2 cellular contexts compared by ENCODE assay signal in genomic region chr2:21024722-21025389, GRCh38.
TF ChIP-seq lines count a peak whose summit lies in the region.

No MANE protein-coding gene starts in this region.

TF ChIP-seq in A549, 52 proteins besides CTCF, POLR2A, EP300 and RAD21:
- TF ChIP-seq, protein P1, sequence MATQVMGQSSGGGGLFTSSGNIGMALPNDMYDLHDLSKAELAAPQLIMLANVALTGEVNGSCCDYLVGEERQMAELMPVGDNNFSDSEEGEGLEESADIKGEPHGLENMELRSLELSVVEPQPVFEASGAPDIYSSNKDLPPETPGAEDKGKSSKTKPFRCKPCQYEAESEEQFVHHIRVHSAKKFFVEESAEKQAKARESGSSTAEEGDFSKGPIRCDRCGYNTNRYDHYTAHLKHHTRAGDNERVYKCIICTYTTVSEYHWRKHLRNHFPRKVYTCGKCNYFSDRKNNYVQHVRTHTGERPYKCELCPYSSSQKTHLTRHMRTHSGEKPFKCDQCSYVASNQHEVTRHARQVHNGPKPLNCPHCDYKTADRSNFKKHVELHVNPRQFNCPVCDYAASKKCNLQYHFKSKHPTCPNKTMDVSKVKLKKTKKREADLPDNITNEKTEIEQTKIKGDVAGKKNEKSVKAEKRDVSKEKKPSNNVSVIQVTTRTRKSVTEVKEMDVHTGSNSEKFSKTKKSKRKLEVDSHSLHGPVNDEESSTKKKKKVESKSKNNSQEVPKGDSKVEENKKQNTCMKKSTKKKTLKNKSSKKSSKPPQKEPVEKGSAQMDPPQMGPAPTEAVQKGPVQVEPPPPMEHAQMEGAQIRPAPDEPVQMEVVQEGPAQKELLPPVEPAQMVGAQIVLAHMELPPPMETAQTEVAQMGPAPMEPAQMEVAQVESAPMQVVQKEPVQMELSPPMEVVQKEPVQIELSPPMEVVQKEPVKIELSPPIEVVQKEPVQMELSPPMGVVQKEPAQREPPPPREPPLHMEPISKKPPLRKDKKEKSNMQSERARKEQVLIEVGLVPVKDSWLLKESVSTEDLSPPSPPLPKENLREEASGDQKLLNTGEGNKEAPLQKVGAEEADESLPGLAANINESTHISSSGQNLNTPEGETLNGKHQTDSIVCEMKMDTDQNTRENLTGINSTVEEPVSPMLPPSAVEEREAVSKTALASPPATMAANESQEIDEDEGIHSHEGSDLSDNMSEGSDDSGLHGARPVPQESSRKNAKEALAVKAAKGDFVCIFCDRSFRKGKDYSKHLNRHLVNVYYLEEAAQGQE (IDR thresholded peaks at IDR 0.05): no peak
- TF ChIP-seq BCL3 (IDR thresholded peaks at IDR 0.05): 0 out of 3 replicates have a peak, but pooled peaks have one; percentile 22

TF ChIP-seq in HepG2, 621 proteins besides CTCF, POLR2A, EP300 and RAD21 (continued from another document and continues in another):
- TF ChIP-seq HMGXB3 (CRISPR knock-in tag; IDR thresholded peaks at IDR 0.05; ENCODE audit: borderline replicate concordance) (no peak), SNAPC5 (CRISPR knock-in tag; IDR thresholded peaks at IDR 0.05; ENCODE audit: borderline replicate concordance) (0 out of 2 replicates have a peak, but pooled peaks have one; percentile 50), KLF6 (CRISPR knock-in tag; IDR thresholded peaks at IDR 0.05) (no peak), ISL2 (CRISPR knock-in tag; IDR thresholded peaks at IDR 0.05) (0 out of 2 replicates have a peak, but pooled peaks have one; percentile 14), ZNF790 (CRISPR knock-in tag; IDR thresholded peaks at IDR 0.05; ENCODE audit: borderline replicate concordance) (no peak), POLR2AphosphoS5 (IDR thresholded peaks at IDR 0.05; ENCODE audit: low read depth, low read length) (peak; percentile 4), RBM22 (optimal IDR thresholded peaks at IDR 0.05; ENCODE audit: low read length) (peak; percentile 100), ZNF580 (CRISPR knock-in tag; IDR thresholded peaks at IDR 0.05; ENCODE audit: borderline replicate concordance, low read depth) (no peak), SATB2 (CRISPR knock-in tag; IDR thresholded peaks at IDR 0.05) (no peak), ZNF766 (CRISPR knock-in tag; IDR thresholded peaks at IDR 0.05; ENCODE audit: borderline replicate concordance) (peak; percentile 37; the same call in 1 of the 2 replicates), TOE1 (CRISPR knock-in tag; IDR thresholded peaks at IDR 0.05) (0 out of 2 replicates have a peak, but pooled peaks have one; percentile 5), KDM2A (CRISPR knock-in tag; IDR thresholded peaks at IDR 0.05; ENCODE audit: borderline replicate concordance, low read depth) (0 out of 2 replicates have a peak, but pooled peaks have one; percentile 21), ZNF33B (CRISPR knock-in tag; IDR thresholded peaks at IDR 0.05) (no peak), ZBTB7A (CRISPR knock-in tag; IDR thresholded peaks at IDR 0.05) (no peak), HDAC2 (CRISPR knock-in tag; IDR thresholded peaks at IDR 0.05) (no peak), ZSCAN31 (CRISPR knock-in tag; IDR thresholded peaks at IDR 0.05; ENCODE audit: low read depth) (no peak), POLR2G (IDR thresholded peaks at IDR 0.05; ENCODE audit: low read depth, low read length) (peak; percentile 82), ZBTB8A (CRISPR knock-in tag; IDR thresholded peaks at IDR 0.05; ENCODE audit: borderline replicate concordance, low read depth) (no peak), ZBTB7B (CRISPR knock-in tag; IDR thresholded peaks at IDR 0.05) (no peak), MAF1 (CRISPR knock-in tag; IDR thresholded peaks at IDR 0.05; ENCODE audit: borderline replicate concordance) (no peak), ZNF878 (CRISPR knock-in tag; IDR thresholded peaks at IDR 0.05) (no peak), ONECUT2 (CRISPR knock-in tag; IDR thresholded peaks at IDR 0.05) (no peak; the same call in 1 of the 2 replicates), ZNF772 (CRISPR knock-in tag; IDR thresholded peaks at IDR 0.05) (no peak), PAXIP1 (CRISPR knock-in tag; conservative IDR thresholded peaks at IDR 0.05) (0 out of 2 replicates have a peak, but pooled peaks have one; percentile 7), MATR3 (CRISPR knock-in tag; IDR thresholded peaks at IDR 0.05) (no peak), YY1 (IDR thresholded peaks at IDR 0.05; ENCODE audit: insufficient read depth, insufficient replicate concordance, low read depth, low read length) (no peak), MED1 (CRISPR knock-in tag; IDR thresholded peaks at IDR 0.05) (peak; percentile 19; the same call in 1 of the 2 replicates), GABPA (IDR thresholded peaks at IDR 0.05; ENCODE audit: low read depth, low read length) (no peak), GABPA (CRISPR knock-in tag; IDR thresholded peaks at IDR 0.05; ENCODE audit: low read depth) (no peak), NFE2L1 (CRISPR knock-in tag; IDR thresholded peaks at IDR 0.05; ENCODE audit: borderline replicate concordance) (no peak), TCF7 (IDR thresholded peaks at IDR 0.05; ENCODE audit: low read depth) (no peak), ATF7-NPFF (CRISPR knock-in tag; IDR thresholded peaks at IDR 0.05; ENCODE audit: low read depth) (peak; percentile 21; the same call in 1 of the 2 replicates), ELF4 (CRISPR knock-in tag; IDR thresholded peaks at IDR 0.05; ENCODE audit: borderline replicate concordance) (no peak), ZNF782 (CRISPR knock-in tag; IDR thresholded peaks at IDR 0.05; ENCODE audit: borderline replicate concordance) (no peak)
- TF ChIP-seq, protein P2, sequence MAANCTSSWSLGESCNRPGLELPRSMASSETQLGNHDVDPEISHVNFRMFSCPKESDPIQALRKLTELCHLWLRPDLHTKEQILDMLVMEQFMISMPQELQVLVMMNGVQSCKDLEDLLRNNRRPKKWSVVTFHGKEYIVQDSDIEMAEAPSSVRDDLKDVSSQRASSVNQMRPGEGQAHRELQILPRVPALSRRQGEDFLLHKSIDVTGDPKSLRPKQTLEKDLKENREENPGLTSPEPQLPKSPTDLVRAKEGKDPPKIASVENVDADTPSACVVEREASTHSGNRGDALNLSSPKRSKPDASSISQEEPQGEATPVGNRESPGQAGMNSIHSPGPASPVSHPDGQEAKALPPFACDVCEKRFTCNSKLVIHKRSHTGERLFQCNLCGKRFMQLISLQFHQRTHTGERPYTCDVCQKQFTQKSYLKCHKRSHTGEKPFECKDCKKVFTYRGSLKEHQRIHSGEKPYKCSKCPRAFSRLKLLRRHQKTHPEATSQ (CRISPR knock-in tag; IDR thresholded peaks at IDR 0.05; ENCODE audit: borderline replicate concordance): peak; percentile 25; the same call in 1 of the 2 replicates
- TF ChIP-seq, protein P3, sequence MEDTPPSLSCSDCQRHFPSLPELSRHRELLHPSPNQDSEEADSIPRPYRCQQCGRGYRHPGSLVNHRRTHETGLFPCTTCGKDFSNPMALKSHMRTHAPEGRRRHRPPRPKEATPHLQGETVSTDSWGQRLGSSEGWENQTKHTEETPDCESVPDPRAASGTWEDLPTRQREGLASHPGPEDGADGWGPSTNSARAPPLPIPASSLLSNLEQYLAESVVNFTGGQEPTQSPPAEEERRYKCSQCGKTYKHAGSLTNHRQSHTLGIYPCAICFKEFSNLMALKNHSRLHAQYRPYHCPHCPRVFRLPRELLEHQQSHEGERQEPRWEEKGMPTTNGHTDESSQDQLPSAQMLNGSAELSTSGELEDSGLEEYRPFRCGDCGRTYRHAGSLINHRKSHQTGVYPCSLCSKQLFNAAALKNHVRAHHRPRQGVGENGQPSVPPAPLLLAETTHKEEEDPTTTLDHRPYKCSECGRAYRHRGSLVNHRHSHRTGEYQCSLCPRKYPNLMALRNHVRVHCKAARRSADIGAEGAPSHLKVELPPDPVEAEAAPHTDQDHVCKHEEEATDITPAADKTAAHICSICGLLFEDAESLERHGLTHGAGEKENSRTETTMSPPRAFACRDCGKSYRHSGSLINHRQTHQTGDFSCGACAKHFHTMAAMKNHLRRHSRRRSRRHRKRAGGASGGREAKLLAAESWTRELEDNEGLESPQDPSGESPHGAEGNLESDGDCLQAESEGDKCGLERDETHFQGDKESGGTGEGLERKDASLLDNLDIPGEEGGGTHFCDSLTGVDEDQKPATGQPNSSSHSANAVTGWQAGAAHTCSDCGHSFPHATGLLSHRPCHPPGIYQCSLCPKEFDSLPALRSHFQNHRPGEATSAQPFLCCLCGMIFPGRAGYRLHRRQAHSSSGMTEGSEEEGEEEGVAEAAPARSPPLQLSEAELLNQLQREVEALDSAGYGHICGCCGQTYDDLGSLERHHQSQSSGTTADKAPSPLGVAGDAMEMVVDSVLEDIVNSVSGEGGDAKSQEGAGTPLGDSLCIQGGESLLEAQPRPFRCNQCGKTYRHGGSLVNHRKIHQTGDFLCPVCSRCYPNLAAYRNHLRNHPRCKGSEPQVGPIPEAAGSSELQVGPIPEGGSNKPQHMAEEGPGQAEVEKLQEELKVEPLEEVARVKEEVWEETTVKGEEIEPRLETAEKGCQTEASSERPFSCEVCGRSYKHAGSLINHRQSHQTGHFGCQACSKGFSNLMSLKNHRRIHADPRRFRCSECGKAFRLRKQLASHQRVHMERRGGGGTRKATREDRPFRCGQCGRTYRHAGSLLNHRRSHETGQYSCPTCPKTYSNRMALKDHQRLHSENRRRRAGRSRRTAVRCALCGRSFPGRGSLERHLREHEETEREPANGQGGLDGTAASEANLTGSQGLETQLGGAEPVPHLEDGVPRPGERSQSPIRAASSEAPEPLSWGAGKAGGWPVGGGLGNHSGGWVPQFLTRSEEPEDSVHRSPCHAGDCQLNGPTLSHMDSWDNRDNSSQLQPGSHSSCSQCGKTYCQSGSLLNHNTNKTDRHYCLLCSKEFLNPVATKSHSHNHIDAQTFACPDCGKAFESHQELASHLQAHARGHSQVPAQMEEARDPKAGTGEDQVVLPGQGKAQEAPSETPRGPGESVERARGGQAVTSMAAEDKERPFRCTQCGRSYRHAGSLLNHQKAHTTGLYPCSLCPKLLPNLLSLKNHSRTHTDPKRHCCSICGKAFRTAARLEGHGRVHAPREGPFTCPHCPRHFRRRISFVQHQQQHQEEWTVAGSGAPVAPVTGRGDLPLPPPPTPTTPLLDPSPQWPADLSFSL (CRISPR knock-in tag; IDR thresholded peaks at IDR 0.05): no peak
